Comparison of ENCODE assay signal across 25 cellular contexts in genomic region chr10:7583626-7584025, GRCh38.
"Had no signal": no experiment of that assay in that cellular context is flagged by ENCODE, and none has a peak within 500 bp of the region (broad histone marks: within the 10 kb centered on the region; RNA-seq: fewer than 3 reads in every experiment).

No MANE protein-coding gene starts in this region.

- H3K27ac ChIP-seq: ascending aorta, body of pancreas, SJCRH30 had no signal

- ATAC-seq: activated CD8-positive, alpha-beta T cell treated with anti-CD3 and anti-CD28 coated beads, Interleukin-2, amount 10 ng/mL, durations not matched to agents 7 days and 5 days; body of pancreas had no signal

- H3K27me3 ChIP-seq: ascending aorta, body of pancreas, MG63, SJCRH30 had no signal

- H3K4me3 ChIP-seq: ascending aorta, body of pancreas, MG63, SJCRH30 had no signal

- DNase-seq: activated CD4-positive, alpha-beta T cell treated with anti-CD3 and anti-CD28 coated beads for 48 hours; activated CD4-positive, alpha-beta T cell treated with anti-CD3 and anti-CD28 coated beads, Interleukin-2, amount 50 U/mL, for 4 hours; activated CD4-positive, CD25-positive, alpha-beta regulatory T cell treated with anti-CD3 and anti-CD28 coated beads, Interleukin-2, amount 50 U/mL, for 72 hours; activated CD8-positive, alpha-beta memory T cell treated with anti-CD3 and anti-CD28 coated beads, Interleukin-2, amount 50 U/mL, for 48 hours; activated CD8-positive, alpha-beta T cell treated with anti-CD3 and anti-CD28 coated beads, Interleukin-2, amount 10 ng/mL, durations not matched to agents 7 days and 5 days; activated effector memory CD4-positive, alpha-beta T cell treated with Interleukin-2 at 50 U/mL for 16 hours; activated naive CD4-positive, alpha-beta T cell; activated T-cell treated with anti-CD3 and anti-CD28 coated beads, Interleukin-2, amount 50 U/mL, for 24 hours; body of pancreas; MG63; MV-4-11; NCI-H1092 treated with DMSO at 0.1 percent for 48 hours; NCI-H1417 treated with DMSO at 0.1 percent for 48 hours; NCI-H1694; NCI-H2029; NCI-H2107; NCI-H2171 treated with DMSO at 0.1 percent for 48 hours; NCI-H226; NCI-H510A; NCI-H526 treated with DMSO at 0.1 percent for 48 hours; NCI-H82; SJCRH30; SK-N-SH; SW 1271 had no signal

- H3K4me1 ChIP-seq: ascending aorta, body of pancreas, SJCRH30 had no signal

- H3K9me3 ChIP-seq: ascending aorta, body of pancreas, MG63, SJCRH30, SK-N-SH had no signal

- H3K36me3 ChIP-seq: ascending aorta, MG63, SJCRH30 had no signal
